In genomic region chr2:12168354-12169059, GRCh38 we compare ENCODE assay signal across 14 cellular contexts.
DNase-seq lines count a peak whose midpoint lies in the region; ATAC-seq, FAIRE-seq and TF ChIP-seq lines count a peak whose summit lies in the region.
"Had no signal": no experiment of that assay in that cellular context is flagged by ENCODE, and none has a peak within 500 bp of the region (broad histone marks: within the 10 kb centered on the region; RNA-seq: fewer than 3 reads in every experiment).

No MANE protein-coding gene starts in this region.

- H3K36me3 Mint-ChIP-seq in MCF 10A (ENCODE audit: insufficient read depth, unreplicated experiment) (no peaks in the 10 kb centered on the region), neural progenitor cell (no peaks in the 10 kb centered on the region)
- peaks cover 0 to 1% (median 0%) of the 10 kb centered on the region in 5 donors for H3K36me3 Mint-ChIP-seq in naive thymus-derived CD4-positive, alpha-beta T cell
- H3K36me3 Mint-ChIP-seq in activated T-helper 2 cell treated with anti-CD3 and anti-CD28 coated beads, Interferon-gamma antibody, Interleukin-2, Interleukin-4, amounts not matched to agents 10 μg/mL and 5 μg/mL and 100 μg/mL, durations not matched to agents 14 hours and 24 hours and 36 hours (ENCODE audit: low read depth) = no peaks in the 10 kb centered on the region
- H3K36me3 Mint-ChIP-seq: activated naive CD4-positive, alpha-beta T cell treated with anti-CD3 and anti-CD28 coated beads, Interleukin-2, amount 50 U/mL, for 24 hours had no signal

- intact Hi-C loops in breast epithelium (cut with DNase I; ENCODE audit: low total_unique reads) (no loop called here), MCF 10A (cut with micrococcal nuclease) (no loop called here)
- intact Hi-C loops in naive thymus-derived CD4-positive, alpha-beta T cell (cut with micrococcal nuclease) = no loop called here
- intact Hi-C loops in activated T-helper 2 cell treated with anti-CD3 and anti-CD28 coated beads, Interferon-gamma antibody, Interleukin-2, Interleukin-4, amounts not matched to agents 10 μg/mL and 5 μg/mL and 100 μg/mL, durations not matched to agents 14 hours and 24 hours and 36 hours (cut with micrococcal nuclease) = no loop called here

- H3K27ac ChIP-seq in breast epithelium (peak overlapping the region; percentile 85 to 86), brain microvascular endothelial cell (peak overlapping the region; percentile 91), upper lobe of left lung (peak overlapping the region; percentile 64 to 79 (median 76)), neural progenitor cell (no peak overlapping the region)
- H3K27ac ChIP-seq in naive thymus-derived CD4-positive, alpha-beta T cell (ENCODE audit: low read depth, low read length) = no peak overlapping the region

- no peak overlapping the region for H2AFZ ChIP-seq in neural progenitor cell (replicated peaks)

- no peaks in the 10 kb centered on the region for H3K27me3 ChIP-seq in breast epithelium
- no peaks in the 10 kb centered on the region for H3K27me3 ChIP-seq in brain microvascular endothelial cell (replicated peaks)
- H3K27me3 ChIP-seq in naive thymus-derived CD4-positive, alpha-beta T cell (ENCODE audit: control insufficient read depth in 2 of 2, insufficient read depth in 2 of 2, low read length in 2 of 2) = no peaks in the 10 kb centered on the region
- H3K27me3 ChIP-seq in upper lobe of left lung = no peaks in the 10 kb centered on the region
- H3K27me3 ChIP-seq in neural progenitor cell = no peaks in the 10 kb centered on the region

- peak; percentile 3 for ATAC-seq in naive thymus-derived CD4-positive, alpha-beta T cell
- ATAC-seq in upper lobe of left lung (ENCODE audit: low FRiP score in 2 of 2) = peak in 1 of 2 donors; percentile 47

- TF ChIP-seq CTCF in breast epithelium (IDR thresholded peaks at IDR 0.05) (no peak), MCF 10A (IDR thresholded peaks at IDR 0.05; ENCODE audit: unreplicated experiment) (no peak), brain microvascular endothelial cell (IDR thresholded peaks at IDR 0.05; ENCODE audit: low read depth, low read length, missing control alignments) (no peak), upper lobe of left lung (IDR thresholded peaks at IDR 0.05) (no peak), neural progenitor cell (IDR thresholded peaks at IDR 0.05) (no peak)

- no peak for TF ChIP-seq EP300 in upper lobe of left lung (IDR thresholded peaks at IDR 0.05)

- H3K4me1 Mint-ChIP-seq in MCF 10A (ENCODE audit: insufficient read depth, unreplicated experiment) = no peaks in the 10 kb centered on the region
- H3K4me1 Mint-ChIP-seq in naive thymus-derived CD4-positive, alpha-beta T cell = peaks cover 30 to 61% (median 52%) of the 10 kb centered on the region in 7 donors
- peaks cover 20% of the 10 kb centered on the region for H3K4me1 Mint-ChIP-seq in neural progenitor cell
- peaks cover 9% of the 10 kb centered on the region for H3K4me1 Mint-ChIP-seq in activated T-helper 2 cell treated with anti-CD3 and anti-CD28 coated beads, Interferon-gamma antibody, Interleukin-2, Interleukin-4, amounts not matched to agents 10 μg/mL and 5 μg/mL and 100 μg/mL, durations not matched to agents 14 hours and 24 hours and 36 hours (ENCODE audit: low read depth)

- H3K79me2 ChIP-seq in neural progenitor cell (ENCODE audit: low read depth) = no peaks in the 10 kb centered on the region

- no peak overlapping the region for H3K9ac ChIP-seq in neural progenitor cell

- H4K20me1 ChIP-seq in neural progenitor cell (ENCODE audit: low read depth) = no peaks in the 10 kb centered on the region

- no peak overlapping the region for H3K4me3 Mint-ChIP-seq in MCF 10A (ENCODE audit: unreplicated experiment)
- peak overlapping the region in 6 of 10 donors; percentile 13 to 74 (median 46) for H3K4me3 Mint-ChIP-seq in naive thymus-derived CD4-positive, alpha-beta T cell
- H3K4me3 Mint-ChIP-seq in neural progenitor cell = no peak overlapping the region
- no peak overlapping the region for H3K4me3 Mint-ChIP-seq in activated T-helper 2 cell treated with anti-CD3 and anti-CD28 coated beads, Interferon-gamma antibody, Interleukin-2, Interleukin-4, amounts not matched to agents 10 μg/mL and 5 μg/mL and 100 μg/mL, durations not matched to agents 14 hours and 24 hours and 36 hours (ENCODE audit: low read depth)
- H3K4me3 Mint-ChIP-seq: activated naive CD4-positive, alpha-beta T cell treated with anti-CD3 and anti-CD28 coated beads, Interleukin-2, amount 50 U/mL, for 24 hours had no signal

- POLR2A ChIA-PET in MCF 10A (lab: Yijun Ruan, JAX) = interaction anchor here (1.7 kb wide), 1 partner anchor 12 kb away, joined by 5 read pairs; no protein-coding TSS in a partner anchor
- POLR2A ChIA-PET in naive thymus-derived CD4-positive, alpha-beta T cell (lab: Charles Lee) = interaction anchor here (0.9 to 1.3 kb wide), 5 partner anchors 9 to 547 kb away, joined by 3 to 4 read pairs (median 3); no protein-coding TSS in a partner anchor

- FAIRE-seq in GM12891 (lab: Jason Lieb, UNC) = no peak
- FAIRE-seq: colon had no signal

- H3K4me3 ChIP-seq in breast epithelium = no peak overlapping the region
- no peak overlapping the region for H3K4me3 ChIP-seq in brain microvascular endothelial cell (ENCODE audit: low read depth, low read length)
- no peak overlapping the region for H3K4me3 ChIP-seq in naive thymus-derived CD4-positive, alpha-beta T cell (ENCODE audit: low read length)
- no peak overlapping the region for H3K4me3 ChIP-seq in upper lobe of left lung
- H3K4me3 ChIP-seq in neural progenitor cell = no peak overlapping the region

- peaks cover 9 to 13% of the 10 kb centered on the region in 2 donors for H3K4me1 ChIP-seq in breast epithelium
- H3K4me1 ChIP-seq in naive thymus-derived CD4-positive, alpha-beta T cell (ENCODE audit: control insufficient read depth in 2 of 2, insufficient read depth in 2 of 2, low read length in 2 of 2) = peaks cover 0 to 25% of the 10 kb centered on the region in 2 donors
- H3K4me1 ChIP-seq in upper lobe of left lung = peaks cover 22 to 28% (median 25%) of the 10 kb centered on the region in 4 donors
- peaks cover 17% of the 10 kb centered on the region for H3K4me1 ChIP-seq in neural progenitor cell

- H3K27me3 Mint-ChIP-seq in MCF 10A (ENCODE audit: insufficient read depth, unreplicated experiment) = no peaks in the 10 kb centered on the region
- peaks cover 0 to 3% (median 0%) of the 10 kb centered on the region in 5 donors for H3K27me3 Mint-ChIP-seq in naive thymus-derived CD4-positive, alpha-beta T cell
- H3K27me3 Mint-ChIP-seq in neural progenitor cell (ENCODE audit: insufficient read depth, low read depth) = no peaks in the 10 kb centered on the region
- peaks cover 12% of the 10 kb centered on the region for H3K27me3 Mint-ChIP-seq in activated T-helper 2 cell treated with anti-CD3 and anti-CD28 coated beads, Interferon-gamma antibody, Interleukin-2, Interleukin-4, amounts not matched to agents 10 μg/mL and 5 μg/mL and 100 μg/mL, durations not matched to agents 14 hours and 24 hours and 36 hours (ENCODE audit: low read depth)
- H3K27me3 Mint-ChIP-seq: activated naive CD4-positive, alpha-beta T cell treated with anti-CD3 and anti-CD28 coated beads, Interleukin-2, amount 50 U/mL, for 24 hours had no signal

- no peak overlapping the region for H3K27ac Mint-ChIP-seq in MCF 10A (ENCODE audit: low read depth, unreplicated experiment)
- peak overlapping the region in 7 of 9 donors; percentile 9 to 86 (median 73) for H3K27ac Mint-ChIP-seq in naive thymus-derived CD4-positive, alpha-beta T cell
- no peak overlapping the region for H3K27ac Mint-ChIP-seq in neural progenitor cell
- H3K27ac Mint-ChIP-seq in activated T-helper 2 cell treated with anti-CD3 and anti-CD28 coated beads, Interferon-gamma antibody, Interleukin-2, Interleukin-4, amounts not matched to agents 10 μg/mL and 5 μg/mL and 100 μg/mL, durations not matched to agents 14 hours and 24 hours and 36 hours = no peak overlapping the region
- H3K27ac Mint-ChIP-seq: activated naive CD4-positive, alpha-beta T cell treated with anti-CD3 and anti-CD28 coated beads, Interleukin-2, amount 50 U/mL, for 24 hours had no signal

- no TSS peak for BruUV-seq in MCF 10A (replicated peaks; lab: Mats Ljungman, UMichigan)

- H3K36me3 ChIP-seq in breast epithelium = no peaks in the 10 kb centered on the region
- no peaks in the 10 kb centered on the region for H3K36me3 ChIP-seq in brain microvascular endothelial cell (replicated peaks)
- H3K36me3 ChIP-seq in naive thymus-derived CD4-positive, alpha-beta T cell (ENCODE audit: control insufficient read depth in 2 of 3, insufficient read depth in 3 of 3, low read length in 3 of 3) = no peaks in the 10 kb centered on the region
- no peaks in the 10 kb centered on the region for H3K36me3 ChIP-seq in upper lobe of left lung
- H3K36me3 ChIP-seq in neural progenitor cell = no peaks in the 10 kb centered on the region

- no peaks in the 10 kb centered on the region for H3F3A ChIP-seq in neural progenitor cell (ENCODE audit: low read depth)

- H3K9me3 ChIP-seq in breast epithelium (no peaks in the 10 kb centered on the region), upper lobe of left lung (no peaks in the 10 kb centered on the region), neural progenitor cell (ENCODE audit: low read depth) (no peaks in the 10 kb centered on the region)
- no peaks in the 10 kb centered on the region for H3K9me3 ChIP-seq in naive thymus-derived CD4-positive, alpha-beta T cell (ENCODE audit: control insufficient read depth in 2 of 3, low read length in 3 of 3)

- H3K4me2 ChIP-seq in neural progenitor cell = no peak overlapping the region

- in situ Hi-C loops in brain microvascular endothelial cell (cut with HindIII; ENCODE audit: low pct_ligation_motif_present, low sequenced_read_pairs) = no loop called here

- H3K9me3 Mint-ChIP-seq in MCF 10A (ENCODE audit: unreplicated experiment) (no peaks in the 10 kb centered on the region), neural progenitor cell (no peaks in the 10 kb centered on the region)
- no peaks in the 10 kb centered on the region for H3K9me3 Mint-ChIP-seq in naive thymus-derived CD4-positive, alpha-beta T cell
- H3K9me3 Mint-ChIP-seq in activated T-helper 2 cell treated with anti-CD3 and anti-CD28 coated beads, Interferon-gamma antibody, Interleukin-2, Interleukin-4, amounts not matched to agents 10 μg/mL and 5 μg/mL and 100 μg/mL, durations not matched to agents 14 hours and 24 hours and 36 hours = no peaks in the 10 kb centered on the region
- H3K9me3 Mint-ChIP-seq: activated naive CD4-positive, alpha-beta T cell treated with anti-CD3 and anti-CD28 coated beads, Interleukin-2, amount 50 U/mL, for 24 hours had no signal

- TF ChIP-seq POLR2A in breast epithelium (IDR thresholded peaks at IDR 0.05) (no peak), upper lobe of left lung (IDR thresholded peaks at IDR 0.05) (no peak), GM12891 (IDR thresholded peaks at IDR 0.05; ENCODE audit: low read depth, low read length) (no peak)

- DNase-seq in breast epithelium (ENCODE audit: low spot score in 2 of 2) (no peak), MCF 10A (ENCODE audit: unreplicated experiment) (no peak), brain microvascular endothelial cell (no peak), upper lobe of left lung (no peak), GM12891 (ENCODE audit: insufficient read length, low spot score) (no peak), neural progenitor cell (ENCODE audit: low spot score) (no peak)
- DNase-seq in naive thymus-derived CD4-positive, alpha-beta T cell = no peak
- DNase-seq in activated T-helper 2 cell treated with anti-CD3 and anti-CD28 coated beads, Interferon-gamma antibody, Interleukin-2, Interleukin-4, amounts not matched to agents 10 μg/mL and 5 μg/mL and 100 μg/mL, durations not matched to agents 14 hours and 24 hours and 36 hours (ENCODE audit: low spot score) = no peak
- DNase-seq: activated CD4-positive, alpha-beta T cell treated with anti-CD3 and anti-CD28 coated beads, Interleukin-2, amount 50 U/mL, for 48 hours; GDM1; NCI-H1694; T-helper 1 cell had no signal

- 90 to 92% methylated on average over 6 of the region's 6 CpGs for WGBS in upper lobe of left lung, 2 donors

- CTCF ChIA-PET in MCF 10A (lab: Yijun Ruan, JAX) = interaction anchor here (0.7 to 1.2 kb wide), 2 partner anchors 71 to 366 kb away, joined by 3 read pairs; no protein-coding TSS in a partner anchor
- CTCF ChIA-PET in naive thymus-derived CD4-positive, alpha-beta T cell (lab: Charles Lee) = interaction anchor here (0.7 to 1.5 kb wide), 5 partner anchors 10 to 838 kb away, joined by 3 to 4 read pairs (median 3); no protein-coding TSS in a partner anchor

Comparison
In these comparisons a context has a peak if more than half of its experiments do, and no peak if none do; other contexts are left out.
1. H3K27ac ChIP-seq: peak in breast epithelium (2 of 2), brain microvascular endothelial cell (single experiment) and upper lobe of left lung (4 of 4); none in naive thymus-derived CD4-positive, alpha-beta T cell (single experiment) and neural progenitor cell (single experiment).
2. H3K27ac Mint-ChIP-seq: peak in naive thymus-derived CD4-positive, alpha-beta T cell (7 of 9); none in MCF 10A (single experiment), neural progenitor cell (single experiment) and activated T-helper 2 cell treated with anti-CD3 and anti-CD28 coated beads, Interferon-gamma antibody, Interleukin-2, Interleukin-4, amounts not matched to agents 10 μg/mL and 5 μg/mL and 100 μg/mL, durations not matched to agents 14 hours and 24 hours and 36 hours (single experiment).
3. H3K4me3 Mint-ChIP-seq: peak in naive thymus-derived CD4-positive, alpha-beta T cell (6 of 10); none in MCF 10A (single experiment), neural progenitor cell (single experiment) and activated T-helper 2 cell treated with anti-CD3 and anti-CD28 coated beads, Interferon-gamma antibody, Interleukin-2, Interleukin-4, amounts not matched to agents 10 μg/mL and 5 μg/mL and 100 μg/mL, durations not matched to agents 14 hours and 24 hours and 36 hours (single experiment).